Comparison of ENCODE assay signal across 8 cellular contexts in genomic region chr6:31971993-31972708, GRCh38. TPM values are rescaled to one million over a fixed set of nuclear protein-coding genes. Genes with fewer than 3 reads are reported as not detected.
DNase-seq lines count a peak whose midpoint lies in the region; ATAC-seq and TF ChIP-seq lines count a peak whose summit lies in the region.

Gene DXO (minus strand): TSS chr6:31972138. CDS start chr6:31971675, 463 bp downstream.

- POLR2A ChIA-PET in PC-3 (lab: Charles Lee; ENCODE audit: unreplicated experiment): interaction anchor here (0.6 to 1.0 kb wide), 2 partner anchors 75 to 165 kb away, joined by 3 read pairs; partner anchors contain the start of gene LSM2

- BruUV-seq in PC-3 (replicated peaks; lab: Mats Ljungman, UMichigan): no TSS peak

- H4K20me1 ChIP-seq in PC-3 (ENCODE audit: low read length): no peaks in the 10 kb centered on the region

- H3K36me3 ChIP-seq in PC-3 (ENCODE audit: low read depth, low read length): peaks cover 18% of the 10 kb centered on the region
- peaks cover 29 to 33% of the 10 kb centered on the region in 2 donors for H3K36me3 ChIP-seq in mucosa of rectum (ENCODE audit: control insufficient read depth in 2 of 2, insufficient read depth in 2 of 2, low read length in 2 of 2)

- H3K79me2 ChIP-seq in PC-3 (ENCODE audit: low read length): peaks cover 44% of the 10 kb centered on the region

- peak within 1 kb of the TSS; percentile 94 for H3K4me2 ChIP-seq in PC-3 (ENCODE audit: low read length)

- H3K27me3 ChIP-seq in PC-3 (ENCODE audit: low read length) (no peaks in the 10 kb centered on the region), mucosa of rectum (ENCODE audit: control insufficient read depth in 2 of 2, insufficient read depth in 2 of 2, low read length in 2 of 2) (no peaks in the 10 kb centered on the region)

- peak within 1 kb of the TSS; percentile 87 for H2AFZ ChIP-seq in PC-3 (ENCODE audit: low read length)

- H3K4me3 ChIP-seq in PC-3 (ENCODE audit: low read length) (peak within 1 kb of the TSS; percentile 89), epithelial cell of proximal tubule (ENCODE audit: low read depth, low read length) (peak within 1 kb of the TSS; percentile 90), mucosa of rectum (ENCODE audit: low read length in 2 of 2) (peak within 1 kb of the TSS; percentile 89)

- no peaks in the 10 kb centered on the region for H3F3A ChIP-seq in PC-3 (ENCODE audit: low read length, unreplicated experiment)

- ATAC-seq in GM21576 (IDR thresholded peaks at IDR 0.05; ENCODE audit: unreplicated experiment) (peak; percentile 75), PC-3 (peak; percentile 89)

- TF ChIP-seq RAD21 in Ishikawa (IDR thresholded peaks at IDR 0.05; ENCODE audit: low read depth): no peak

- H3K9me3 ChIP-seq in PC-3 (ENCODE audit: low read length) (no peaks in the 10 kb centered on the region), mucosa of rectum (ENCODE audit: control insufficient read depth in 2 of 2, low read length in 2 of 2) (no peaks in the 10 kb centered on the region)

- CTCF ChIA-PET in PC-3 (lab: Charles Lee): interaction anchor here (0.6 kb wide), 1 partner anchor 273 kb away, joined by 3 read pairs; no protein-coding TSS in a partner anchor

- H3K9ac ChIP-seq in PC-3 (ENCODE audit: low read length) (peak within 1 kb of the TSS; percentile 90), mucosa of rectum (ENCODE audit: low read depth in 1 of 2, low read length in 2 of 2) (peak within 1 kb of the TSS; percentile 94 to 96)

- no peaks in the 10 kb centered on the region for H3K9me2 ChIP-seq in PC-3 (replicated peaks; ENCODE audit: low read length)

- H3K27ac ChIP-seq in PC-3 (ENCODE audit: low read length) (peak within 1 kb of the TSS; percentile 86), mucosa of rectum (ENCODE audit: low read depth in 2 of 2, low read length in 2 of 2) (peak within 1 kb of the TSS; percentile 95 to 98)

- intact Hi-C loops in PC-3 (cut with micrococcal nuclease): loop anchor here (10.0 kb wide), 1 partner anchor 113 kb away; no protein-coding TSS in a partner anchor

- TF ChIP-seq CTCF in PC-3 (conservative IDR thresholded peaks at IDR 0.05; ENCODE audit: low read depth, low read length) (no peak), epithelial cell of proximal tubule (conservative IDR thresholded peaks at IDR 0.05; ENCODE audit: low read depth, low read length) (no peak)

- peaks cover 23% of the 10 kb centered on the region for H3K4me1 ChIP-seq in PC-3 (ENCODE audit: insufficient read depth, low read length)
- H3K4me1 ChIP-seq in mucosa of rectum (ENCODE audit: control insufficient read depth in 2 of 2, insufficient read depth in 2 of 2, low read length in 2 of 2): peaks cover 15 to 18% of the 10 kb centered on the region in 2 donors

- DNase-seq in DMS114 treated with DMSO at 0.1 percent for 48 hours (lab: John Stamatoyannopoulos, UW; ENCODE audit: unreplicated experiment) (peak; percentile 96), PC-3 (peak; percentile 98), epithelial cell of proximal tubule (ENCODE audit: low read depth) (peak; percentile 88)
- DNase-seq in activated T-cell treated with anti-CD3 and anti-CD28 coated beads, Interleukin-2, amount 50 U/mL, for 1 hour: peak; percentile 98
- DNase-seq in stimulated activated CD8-positive, alpha-beta memory T cell treated with anti-CD3 and anti-CD28 coated beads, Interleukin-4, amount 100 ng/mL, for 48 hours: peak; percentile 99

- TF ChIP-seq EP300 in Ishikawa (IDR thresholded peaks at IDR 0.05; ENCODE audit: borderline replicate concordance): no peak

TF ChIP-seq in Ishikawa, 13 proteins besides CTCF, POLR2A, EP300 and RAD21:
- peak; percentile 34 for TF ChIP-seq EGR1 (IDR thresholded peaks at IDR 0.05)
- peak; percentile 88 for TF ChIP-seq MAX (IDR thresholded peaks at IDR 0.05)
- TF ChIP-seq TCF12 (IDR thresholded peaks at IDR 0.05; ENCODE audit: low read depth): peak; percentile 51
- no peak for TF ChIP-seq ZBTB7A (IDR thresholded peaks at IDR 0.05; ENCODE audit: low read depth)
- no peak for TF ChIP-seq FOXM1 (IDR thresholded peaks at IDR 0.05; ENCODE audit: borderline replicate concordance, low read depth)
- TF ChIP-seq USF1 (IDR thresholded peaks at IDR 0.05): peak; percentile 40; the same call in 1 of the 2 replicates
- TF ChIP-seq TEAD4 (IDR thresholded peaks at IDR 0.05): peak; percentile 79
- TF ChIP-seq TAF1 (IDR thresholded peaks at IDR 0.05; ENCODE audit: low read depth): no peak; the same call in 1 of the 2 replicates
- peak; percentile 75 for TF ChIP-seq CEBPB (IDR thresholded peaks at IDR 0.05)
- TF ChIP-seq NFIC (IDR thresholded peaks at IDR 0.05): 0 out of 2 replicates have a peak, but pooled peaks have one; percentile 4
- TF ChIP-seq YY1 (IDR thresholded peaks at IDR 0.05; ENCODE audit: low read depth): peak; percentile 25; the same call in 1 of the 2 replicates
- no peak for TF ChIP-seq REST (IDR thresholded peaks at IDR 0.05; ENCODE audit: low read depth)
- peak; percentile 98 for TF ChIP-seq CREB1 (IDR thresholded peaks at IDR 0.05; ENCODE audit: low read depth)

RNA-seq across cellular contexts. Expression of gene DXO, which starts in this region (rescaled TPM):
- total RNA-seq in PC-3 (2014; rRNA removed) (27.1 and 32.4 TPM in 2 replicates), epithelial cell of proximal tubule (20.0 and 20.9 TPM in 2 replicates)

Comparison
In these comparisons a context has a peak if more than half of its experiments do, and no peak if none do; other contexts are left out.
1. Peak in every context shown above with its lines: DNase-seq, ATAC-seq, H3K4me3 ChIP-seq and H3K27ac ChIP-seq.